9 cellular contexts compared by ENCODE assay signal in genomic region chr14:51006781-51007211, GRCh38.
A peak's percentile ranks its signal among the peaks of the same experiment; 100 is the strongest.
DNase-seq lines count a peak whose midpoint lies in the region; FAIRE-seq and TF ChIP-seq lines count a peak whose summit lies in the region.
"Had no signal": no experiment of that assay in that cellular context is flagged by ENCODE, and none has a peak within 500 bp of the region (broad histone marks: within the 10 kb centered on the region; RNA-seq: fewer than 3 reads in every experiment).

No MANE protein-coding gene starts in this region.

- H3K27ac Mint-ChIP-seq in activated CD4-positive, alpha-beta T cell treated with anti-CD3 and anti-CD28 coated beads, Interleukin-2, amount 10 ng/mL, durations not matched to agents 24 days and 14 days: no peak overlapping the region
- H3K27ac Mint-ChIP-seq: GM23338 had no signal

- H3K9me3 Mint-ChIP-seq in activated CD4-positive, alpha-beta T cell treated with anti-CD3 and anti-CD28 coated beads, Interleukin-2, amount 10 ng/mL, durations not matched to agents 24 days and 14 days: no peaks in the 10 kb centered on the region
- H3K9me3 Mint-ChIP-seq: GM23338 had no signal

- no peak overlapping the region for H3K27ac ChIP-seq in Karpas-422 (ENCODE audit: low read length)

- TF ChIP-seq POLR2A in GM12891 (IDR thresholded peaks at IDR 0.05; ENCODE audit: low read depth, low read length): no peak

- H3K36me3 ChIP-seq in skeletal muscle satellite cell (ENCODE audit: insufficient read depth, low read length) (no peaks in the 10 kb centered on the region), Karpas-422 (ENCODE audit: insufficient read depth, low read length) (no peaks in the 10 kb centered on the region)

- H3K9me2 ChIP-seq in Karpas-422 (replicated peaks; ENCODE audit: insufficient read depth, low read length): no peaks in the 10 kb centered on the region

- in situ Hi-C loops in SK-MEL-5 (cut with HindIII; ENCODE audit: low pct_unique_long_range_greater_than_20kb, low sequenced_read_pairs): no loop called here

- H3K36me3 Mint-ChIP-seq in activated CD4-positive, alpha-beta T cell treated with anti-CD3 and anti-CD28 coated beads, Interleukin-2, amount 10 ng/mL, durations not matched to agents 24 days and 14 days (ENCODE audit: low read depth): no peaks in the 10 kb centered on the region

- H3K9ac ChIP-seq in skeletal muscle satellite cell (ENCODE audit: low read depth, low read length) (peak overlapping the region; percentile 44), Karpas-422 (ENCODE audit: low read length) (no peak overlapping the region)

- H3K4me2 ChIP-seq in skeletal muscle satellite cell (ENCODE audit: low read length) (peak overlapping the region; percentile 64), Karpas-422 (ENCODE audit: low read depth, low read length, poor library complexity, severe bottlenecking) (no peak overlapping the region)
- H3K4me2 ChIP-seq: GM23338 had no signal

- no peaks in the 10 kb centered on the region for H3K27me3 ChIP-seq in skeletal muscle satellite cell (ENCODE audit: control insufficient read depth, insufficient read depth, low read length)
- H3K27me3 ChIP-seq in Karpas-422 (ENCODE audit: low read length): no peaks in the 10 kb centered on the region

- FAIRE-seq in GM12891 (lab: Jason Lieb, UNC): no peak

- peaks cover 4% of the 10 kb centered on the region for H3K27me3 Mint-ChIP-seq in activated CD4-positive, alpha-beta T cell treated with anti-CD3 and anti-CD28 coated beads, Interleukin-2, amount 10 ng/mL, durations not matched to agents 24 days and 14 days

- H3K4me1 ChIP-seq in skeletal muscle satellite cell (ENCODE audit: control insufficient read depth, insufficient read depth, low read length): peaks cover 43% of the 10 kb centered on the region
- no peaks in the 10 kb centered on the region for H3K4me1 ChIP-seq in Karpas-422 (ENCODE audit: low read length)

- intact Hi-C loops in activated CD4-positive, alpha-beta T cell treated with anti-CD3 and anti-CD28 coated beads, Interleukin-2, amount 10 ng/mL, durations not matched to agents 24 days and 14 days (cut with micrococcal nuclease): no loop called here

- DNase-seq in HCEC 1CT: peak; percentile 88
- DNase-seq in SK-MEL-5 (ENCODE audit: low read depth, low spot score): peak; percentile 66
- peak; percentile 87 for DNase-seq in globus pallidus (ENCODE audit: low spot score)
- DNase-seq in iPS-NIHi11 (ENCODE audit: low spot score): no peak
- no peak for DNase-seq in activated CD4-positive, alpha-beta T cell treated with anti-CD3 and anti-CD28 coated beads, Interleukin-2, amount 10 ng/mL, durations not matched to agents 24 days and 14 days
- DNase-seq in Karpas-422: no peak
- no peak for DNase-seq in GM12891 (ENCODE audit: insufficient read length, low spot score)

- no peaks in the 10 kb centered on the region for H3K9me3 ChIP-seq in skeletal muscle satellite cell (replicated peaks; ENCODE audit: low read length)
- H3K9me3 ChIP-seq in Karpas-422 (ENCODE audit: low read length): no peaks in the 10 kb centered on the region

- H3K4me1 Mint-ChIP-seq in activated CD4-positive, alpha-beta T cell treated with anti-CD3 and anti-CD28 coated beads, Interleukin-2, amount 10 ng/mL, durations not matched to agents 24 days and 14 days: no peaks in the 10 kb centered on the region
- H3K4me1 Mint-ChIP-seq: GM23338 had no signal

- H3K4me3 Mint-ChIP-seq in activated CD4-positive, alpha-beta T cell treated with anti-CD3 and anti-CD28 coated beads, Interleukin-2, amount 10 ng/mL, durations not matched to agents 24 days and 14 days: no peak overlapping the region
- H3K4me3 Mint-ChIP-seq: GM23338 had no signal

- H4K20me1 ChIP-seq in Karpas-422 (ENCODE audit: insufficient read depth, low read depth, low read length): no peaks in the 10 kb centered on the region

- no peak overlapping the region for H2AFZ ChIP-seq in Karpas-422 (ENCODE audit: low read length)
- H2AFZ ChIP-seq: GM23338 had no signal

- H3K4me3 ChIP-seq in skeletal muscle satellite cell (ENCODE audit: low read length) (no peak overlapping the region), Karpas-422 (ENCODE audit: low read length) (no peak overlapping the region)
- H3K4me3 ChIP-seq: GM23338 had no signal

- H3K79me2 ChIP-seq in Karpas-422 (ENCODE audit: low read length): no peaks in the 10 kb centered on the region

TF ChIP-seq in GM12891, 5 proteins besides CTCF, POLR2A, EP300 and RAD21:
- TF ChIP-seq SPI1 (IDR thresholded peaks at IDR 0.05; ENCODE audit: low read depth, low read length) (no peak), POLR2AphosphoS5 (IDR thresholded peaks at IDR 0.05; ENCODE audit: low read depth, low read length) (no peak), POU2F2 (IDR thresholded peaks at IDR 0.05; ENCODE audit: low read depth, low read length) (no peak), PAX5 (IDR thresholded peaks at IDR 0.05; ENCODE audit: insufficient read depth, low read length, severe bottlenecking) (no peak), TAF1 (IDR thresholded peaks at IDR 0.05; ENCODE audit: low read depth, low read length) (no peak)

Comparison
In these comparisons a context has a peak if more than half of its experiments do, and no peak if none do; other contexts are left out.
1. DNase-seq: peak in HCEC 1CT (single experiment), SK-MEL-5 (single experiment) and globus pallidus (single experiment); none in iPS-NIHi11 (single experiment), activated CD4-positive, alpha-beta T cell treated with anti-CD3 and anti-CD28 coated beads, Interleukin-2, amount 10 ng/mL, durations not matched to agents 24 days and 14 days (single experiment), Karpas-422 (single experiment) and GM12891 (single experiment).